8 cellular contexts compared by ENCODE assay signal in the genomic region with DNA sequence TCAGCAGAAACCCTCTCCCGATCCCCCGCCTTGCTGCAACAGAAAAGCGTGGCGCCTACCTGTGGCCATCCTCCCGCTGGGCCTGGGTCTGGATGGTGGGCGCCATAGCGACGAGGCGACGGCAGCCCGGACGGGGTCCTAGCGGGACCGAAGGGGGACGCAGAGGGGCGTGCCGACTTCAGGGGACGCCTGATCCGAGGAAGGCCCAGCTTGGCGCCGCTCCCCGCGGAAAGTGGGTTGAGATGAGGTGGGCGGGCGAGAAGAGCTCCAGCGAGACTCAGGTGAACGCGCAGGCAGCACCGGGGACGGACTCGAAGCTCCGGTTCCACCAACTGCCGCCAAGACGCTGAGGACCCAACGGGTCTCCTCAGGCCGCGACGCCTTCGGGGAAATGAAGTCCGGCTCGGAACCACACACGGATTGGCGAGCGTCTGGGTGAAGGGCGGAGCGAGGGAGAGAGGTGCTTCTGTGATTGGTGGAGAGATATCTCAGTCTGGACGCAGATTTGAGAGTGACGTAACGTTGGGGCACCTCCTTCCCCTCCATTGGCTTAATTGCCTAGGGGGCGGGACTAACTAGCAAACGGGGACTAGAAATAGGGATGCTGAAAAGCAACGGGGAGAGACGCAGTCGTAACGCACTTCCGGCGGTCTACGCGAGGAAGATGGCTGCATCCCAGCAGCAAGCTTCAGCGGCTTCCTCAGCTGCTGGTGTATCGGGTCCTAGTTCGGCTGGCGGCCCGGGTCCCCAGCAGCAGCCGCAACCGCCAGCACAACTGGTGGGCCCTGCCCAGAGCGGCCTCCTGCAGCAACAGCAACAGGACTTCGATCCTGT. TPM values are rescaled to one million over a fixed set of nuclear protein-coding genes. Genes with fewer than 3 reads are reported as not detected.
A peak's percentile ranks its signal among the peaks of the same experiment; 100 is the strongest.
DNase-seq lines count a peak whose midpoint lies in the region; ATAC-seq and TF ChIP-seq lines count a peak whose summit lies in the region.

A gene with protein sequence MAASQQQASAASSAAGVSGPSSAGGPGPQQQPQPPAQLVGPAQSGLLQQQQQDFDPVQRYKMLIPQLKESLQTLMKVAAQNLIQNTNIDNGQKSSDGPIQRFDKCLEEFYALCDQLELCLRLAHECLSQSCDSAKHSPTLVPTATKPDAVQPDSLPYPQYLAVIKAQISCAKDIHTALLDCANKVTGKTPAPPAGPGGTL (plus strand): TSS at position 620 of the 834 bp plus-strand sequence. CDS start 45 bp downstream, at position 665.
TSS of gene PAF1 (minus strand) at position 348 of the 834 bp plus-strand sequence. CDS start at position 106, 242 bp downstream.

- peak within 1 kb of the TSS; percentile 80 for H3K4me2 ChIP-seq in SU-DHL-6 (ENCODE audit: low read depth, low read length, poor library complexity, severe bottlenecking)

- H3K9me3 Mint-ChIP-seq in activated naive CD8-positive, alpha-beta T cell treated with anti-CD3 and anti-CD28 coated beads, Interleukin-2, amount 10 ng/mL, durations not matched to agents 7 days and 5 days = no peaks in the 10 kb centered on the region
- no peaks in the 10 kb centered on the region for H3K9me3 Mint-ChIP-seq in osteocyte (ENCODE audit: unreplicated experiment)

- no peaks in the 10 kb centered on the region for H3K27me3 Mint-ChIP-seq in activated naive CD8-positive, alpha-beta T cell treated with anti-CD3 and anti-CD28 coated beads, Interleukin-2, amount 10 ng/mL, durations not matched to agents 7 days and 5 days
- H3K27me3 Mint-ChIP-seq in osteocyte (ENCODE audit: unreplicated experiment) = no peaks in the 10 kb centered on the region

- ATAC-seq in HG02678 (IDR thresholded peaks at IDR 0.05; ENCODE audit: unreplicated experiment) = peak; percentile 94
- peak; percentile 96 for ATAC-seq in activated naive CD8-positive, alpha-beta T cell treated with anti-CD3 and anti-CD28 coated beads, Interleukin-2, amount 10 ng/mL, durations not matched to agents 7 days and 5 days (ENCODE audit: low read depth)

- H3K9me3 ChIP-seq in SU-DHL-6 (ENCODE audit: insufficient read depth, low read length) (no peaks in the 10 kb centered on the region), thymus (ENCODE audit: control insufficient read depth) (no peaks in the 10 kb centered on the region)

- peak within 1 kb of the TSS; percentile 76 for H2AFZ ChIP-seq in SU-DHL-6 (ENCODE audit: low read depth, low read length, severe bottlenecking)

- no peaks in the 10 kb centered on the region for H3F3A ChIP-seq in SU-DHL-6 (ENCODE audit: insufficient read depth)

- peak; percentile 99 for DNase-seq in GM12864 (ENCODE audit: low read depth)
- peak; percentile 98 for DNase-seq in NCI-H128 (lab: John Stamatoyannopoulos, UW; ENCODE audit: unreplicated experiment)
- peak; percentile 89 for DNase-seq in activated naive CD8-positive, alpha-beta T cell treated with anti-CD3 and anti-CD28 coated beads, Interleukin-2, amount 10 ng/mL, durations not matched to agents 7 days and 5 days
- peak; percentile 88 to 100 (median 98) for DNase-seq in head of caudate nucleus
- DNase-seq in osteocyte (ENCODE audit: extremely low spot score, unreplicated experiment) = peak; percentile 98

- peak within 1 kb of the TSS; percentile 96 for H3K9ac ChIP-seq in SU-DHL-6 (ENCODE audit: low read length)

- H3K36me3 Mint-ChIP-seq in activated naive CD8-positive, alpha-beta T cell treated with anti-CD3 and anti-CD28 coated beads, Interleukin-2, amount 10 ng/mL, durations not matched to agents 7 days and 5 days = peaks cover 22% of the 10 kb centered on the region
- H3K36me3 Mint-ChIP-seq in osteocyte (ENCODE audit: unreplicated experiment) = peaks cover 32% of the 10 kb centered on the region

- H3K36me3 ChIP-seq in SU-DHL-6 (ENCODE audit: low read length) (no peaks in the 10 kb centered on the region; the same call in 1 of the 2 replicates), thymus (ENCODE audit: control insufficient read depth, insufficient read depth) (peaks cover 56% of the 10 kb centered on the region)

- H3K4me3 ChIP-seq in GM12864 (ENCODE audit: low read depth, low read length) (peak within 1 kb of the TSS; percentile 96), SU-DHL-6 (ENCODE audit: insufficient read depth, low read length, poor library complexity, severe bottlenecking) (peak within 1 kb of the TSS; percentile 93), thymus (ENCODE audit: low read length) (peak within 1 kb of the TSS; percentile 75)

- TF ChIP-seq CTCF in GM12864 (IDR thresholded peaks at IDR 0.05; ENCODE audit: low read depth, low read length, missing control alignments) (no peak), SU-DHL-6 (IDR thresholded peaks at IDR 0.05; ENCODE audit: insufficient read depth, low read length, poor library complexity, severe bottlenecking) (no peak), osteocyte (IDR thresholded peaks at IDR 0.05) (no peak)

- intact Hi-C loops in head of caudate nucleus (cut with DNase I) = loop anchor here (10.0 kb wide), 1 partner anchor 46 kb away; the partner anchor contains the start of gene SAMD4B

- peak within 1 kb of the TSS; percentile 96 for H3K4me3 Mint-ChIP-seq in activated naive CD8-positive, alpha-beta T cell treated with anti-CD3 and anti-CD28 coated beads, Interleukin-2, amount 10 ng/mL, durations not matched to agents 7 days and 5 days
- H3K4me3 Mint-ChIP-seq in osteocyte (ENCODE audit: unreplicated experiment) = peak within 1 kb of the TSS; percentile 97

- WGBS in thymus = under 1% methylated on average over 68 of the region's 68 CpGs

- H3K79me2 ChIP-seq in SU-DHL-6 (ENCODE audit: insufficient read depth, low read length) = peaks cover 22% of the 10 kb centered on the region

- POLR2A ChIA-PET in activated naive CD8-positive, alpha-beta T cell treated with anti-CD3 and anti-CD28 coated beads, Interleukin-2, amount 10 ng/mL, durations not matched to agents 7 days and 5 days (lab: Charles Lee) = interaction anchor here (0.7 to 2.6 kb wide), 13 partner anchors 10 to 89 kb away, joined by 3 to 39 read pairs (median 9); partner anchors contain the start of genes GMFG, PLEKHG2, RPS16 and SAMD4B

- H3K27ac ChIP-seq in SU-DHL-6 (ENCODE audit: low read depth, low read length) (peak within 1 kb of the TSS; percentile 85), thymus (ENCODE audit: low read depth) (peak within 1 kb of the TSS; percentile 99)

- H3K27ac Mint-ChIP-seq in activated naive CD8-positive, alpha-beta T cell treated with anti-CD3 and anti-CD28 coated beads, Interleukin-2, amount 10 ng/mL, durations not matched to agents 7 days and 5 days = peak within 1 kb of the TSS; percentile 99
- peak within 1 kb of the TSS; percentile 98 for H3K27ac Mint-ChIP-seq in osteocyte (ENCODE audit: unreplicated experiment)

- H3K4me1 Mint-ChIP-seq in activated naive CD8-positive, alpha-beta T cell treated with anti-CD3 and anti-CD28 coated beads, Interleukin-2, amount 10 ng/mL, durations not matched to agents 7 days and 5 days = peaks cover 25% of the 10 kb centered on the region
- peaks cover 22% of the 10 kb centered on the region for H3K4me1 Mint-ChIP-seq in osteocyte (ENCODE audit: unreplicated experiment)

- H3K9me2 ChIP-seq in SU-DHL-6 (replicated peaks; ENCODE audit: insufficient read depth, low read length) = no peaks in the 10 kb centered on the region

- H3K4me1 ChIP-seq in thymus (ENCODE audit: control insufficient read depth, insufficient read depth, low read length) = peaks cover 18% of the 10 kb centered on the region

- H4K20me1 ChIP-seq in SU-DHL-6 (ENCODE audit: low read depth, low read length) = no peaks in the 10 kb centered on the region

- H3K27me3 ChIP-seq in SU-DHL-6 (ENCODE audit: low read length) = no peaks in the 10 kb centered on the region
- no peaks in the 10 kb centered on the region for H3K27me3 ChIP-seq in thymus (ENCODE audit: control insufficient read depth, insufficient read depth)

RNA-seq across cellular contexts. Expression of the first gene that starts in this region (rescaled TPM):
- 10 to 100 TPM; 39.0 to 40.7 TPM for total RNA-seq in activated naive CD8-positive, alpha-beta T cell treated with anti-CD3 and anti-CD28 coated beads, Interleukin-2, amount 10 ng/mL, durations not matched to agents 7 days and 5 days
- 37.1 and 38.7 TPM in 2 replicates for total RNA-seq in osteocyte
- polyA plus RNA-seq in thymus = 27.8 TPM

RNA-seq across cellular contexts. Expression of gene PAF1, which starts in this region (rescaled TPM):
- total RNA-seq in activated naive CD8-positive, alpha-beta T cell treated with anti-CD3 and anti-CD28 coated beads, Interleukin-2, amount 10 ng/mL, durations not matched to agents 7 days and 5 days = 10 to 100 TPM; 40.7 to 47.0 TPM
- total RNA-seq in osteocyte = 45.6 and 45.9 TPM in 2 replicates
- polyA plus RNA-seq in thymus = 40.1 TPM

Comparison
In these comparisons a context has a peak if more than half of its experiments do, and no peak if none do; other contexts are left out.
1. Peak in every context shown above with its lines: DNase-seq, ATAC-seq, H3K4me3 ChIP-seq and H3K27ac ChIP-seq.